In the genomic region with DNA sequence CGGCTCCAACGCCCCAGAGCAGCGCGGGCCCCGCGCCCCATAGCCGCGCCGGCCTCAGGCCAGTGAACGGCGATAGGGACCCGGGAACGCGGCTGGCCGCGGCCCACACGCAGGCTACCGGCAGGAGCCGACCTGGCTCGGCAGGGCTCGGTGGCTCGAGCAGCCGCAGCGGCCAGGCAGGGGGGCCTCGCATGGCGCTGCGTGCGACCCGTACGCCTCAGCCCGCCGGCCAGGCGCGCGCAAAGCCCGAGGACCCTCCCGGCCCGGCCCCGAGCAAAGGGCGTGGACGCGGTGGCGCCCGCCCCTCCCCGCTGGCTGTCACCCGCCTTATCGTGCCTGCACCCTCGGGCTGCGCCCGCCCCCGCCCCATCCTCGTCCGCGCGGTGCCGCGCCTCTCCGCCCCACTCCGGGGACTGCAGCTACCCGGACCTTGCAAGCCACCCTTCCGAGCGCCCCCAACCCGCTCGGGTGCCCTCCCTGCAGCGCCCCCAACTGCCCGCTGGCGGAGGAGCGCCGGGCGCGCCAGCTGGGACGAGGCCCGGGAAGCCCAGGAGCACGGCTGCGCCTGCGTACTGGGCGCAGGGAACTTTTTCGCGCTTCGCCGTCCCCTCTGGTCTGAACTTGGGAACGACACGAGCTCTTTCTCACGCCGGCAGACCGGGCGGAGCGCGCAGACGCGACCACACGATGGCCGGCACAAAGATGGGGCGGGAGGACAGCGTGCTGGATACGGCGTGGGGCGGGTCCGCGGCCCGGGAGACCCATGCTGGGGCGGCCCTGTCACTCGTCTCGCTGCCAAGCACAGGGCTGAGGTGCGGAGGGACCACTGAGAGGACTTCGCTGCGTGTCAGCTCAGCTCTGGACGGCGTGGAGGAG, we compare ENCODE assay signal across 1 cellular context.
TF ChIP-seq lines count a peak whose summit lies in the region.

ABCB10 (minus strand) TSS at position 248 of the 876 bp plus-strand sequence; CDS start at position 193, 55 bp downstream.

TF ChIP-seq in HepG2, 621 proteins besides CTCF, POLR2A, EP300 and RAD21 (continued from another document and continues in another):
- TF ChIP-seq ZBTB44 (CRISPR knock-in tag; IDR thresholded peaks at IDR 0.05) (no peak), THAP9 (CRISPR knock-in tag; IDR thresholded peaks at IDR 0.05; ENCODE audit: borderline replicate concordance) (0 out of 2 replicates have a peak, but pooled peaks have one; percentile 46), HNF4A (CRISPR knock-in tag; IDR thresholded peaks at IDR 0.05) (peak; percentile 48), FOXK2 (IDR thresholded peaks at IDR 0.05) (peak; percentile 51), JUNB (CRISPR knock-in tag; IDR thresholded peaks at IDR 0.05; ENCODE audit: borderline replicate concordance) (no peak; the same call in 1 of the 2 replicates), ATF5 (CRISPR knock-in tag; IDR thresholded peaks at IDR 0.05; ENCODE audit: low read depth) (no peak), ZNF205 (CRISPR knock-in tag; IDR thresholded peaks at IDR 0.05) (peak; percentile 67; the same call in 1 of the 2 replicates), EZH2 (conservative IDR thresholded peaks at IDR 0.05; ENCODE audit: low read depth, low read length) (no peak), ZMYM4 (CRISPR knock-in tag; IDR thresholded peaks at IDR 0.05) (peak; percentile 88), BHLHE40 (IDR thresholded peaks at IDR 0.05; ENCODE audit: low read length) (peak; percentile 46; the same call in 1 of the 2 replicates), ZSCAN20 (CRISPR knock-in tag; IDR thresholded peaks at IDR 0.05; ENCODE audit: borderline replicate concordance) (peak; percentile 90; the same call in 1 of the 2 replicates), AGO2 (optimal IDR thresholded peaks at IDR 0.05; ENCODE audit: low read depth, low read length) (no peak), HNRNPH1 (optimal IDR thresholded peaks at IDR 0.05; ENCODE audit: low read depth, low read length) (no peak), MTERF4 (CRISPR knock-in tag; IDR thresholded peaks at IDR 0.05) (peak; percentile 88; the same call in 1 of the 2 replicates), PHF5A (CRISPR knock-in tag; IDR thresholded peaks at IDR 0.05; ENCODE audit: low read depth, unreplicated experiment) (no peak), TSC22D2 (CRISPR knock-in tag; IDR thresholded peaks at IDR 0.05; ENCODE audit: borderline replicate concordance) (peak; percentile 84; the same call in 1 of the 2 replicates), ZNF563 (CRISPR knock-in tag; IDR thresholded peaks at IDR 0.05) (peak; percentile 67; the same call in 1 of the 2 replicates), ZNF431 (CRISPR knock-in tag; IDR thresholded peaks at IDR 0.05; ENCODE audit: borderline replicate concordance, low read depth) (peak; percentile 83), ATAD3A (CRISPR knock-in tag; IDR thresholded peaks at IDR 0.05) (no peak), ZNF747 (CRISPR knock-in tag; IDR thresholded peaks at IDR 0.05; ENCODE audit: borderline replicate concordance) (peak; percentile 87; the same call in 1 of the 2 replicates), HES4 (CRISPR knock-in tag; IDR thresholded peaks at IDR 0.05; ENCODE audit: borderline replicate concordance) (peak; percentile 82), NFAT5 (CRISPR knock-in tag; IDR thresholded peaks at IDR 0.05) (peak; percentile 76; the same call in 1 of the 2 replicates), SRY (CRISPR knock-in tag; IDR thresholded peaks at IDR 0.05) (peak; percentile 72), ZSCAN31 (CRISPR knock-in tag; IDR thresholded peaks at IDR 0.05; ENCODE audit: low read depth) (peak; percentile 85; the same call in 1 of the 2 replicates), ZNF589 (CRISPR knock-in tag; conservative IDR thresholded peaks at IDR 0.05) (peak; percentile 94), PHF20 (CRISPR knock-in tag; IDR thresholded peaks at IDR 0.05) (peak; percentile 68), ZNF607 (CRISPR knock-in tag; IDR thresholded peaks at IDR 0.05; ENCODE audit: borderline replicate concordance) (peak; percentile 85), ATF3 (CRISPR knock-in tag; IDR thresholded peaks at IDR 0.05) (no peak), NFKBIZ (CRISPR knock-in tag; IDR thresholded peaks at IDR 0.05) (no peak), SP140L (CRISPR knock-in tag; IDR thresholded peaks at IDR 0.05; ENCODE audit: borderline replicate concordance) (peak; percentile 67; the same call in 1 of the 2 replicates), RFX5 (IDR thresholded peaks at IDR 0.05; ENCODE audit: low read depth, low read length) (no peak), ATM (IDR thresholded peaks at IDR 0.05; ENCODE audit: borderline replicate concordance) (no peak), ATF7 (IDR thresholded peaks at IDR 0.05) (no peak), ATF7 (CRISPR knock-in tag; IDR thresholded peaks at IDR 0.05) (peak; percentile 65; the same call in 1 of the 2 replicates), ZNF761 (CRISPR knock-in tag; conservative IDR thresholded peaks at IDR 0.05) (peak; percentile 83; the same call in 1 of the 2 replicates), ZNF253 (CRISPR knock-in tag; IDR thresholded peaks at IDR 0.05; ENCODE audit: borderline replicate concordance) (no peak), FOXP1 (IDR thresholded peaks at IDR 0.05) (no peak), FOXP1 (CRISPR knock-in tag; IDR thresholded peaks at IDR 0.05) (peak; percentile 40; the same call in 1 of the 2 replicates)
- TF ChIP-seq, protein P1, sequence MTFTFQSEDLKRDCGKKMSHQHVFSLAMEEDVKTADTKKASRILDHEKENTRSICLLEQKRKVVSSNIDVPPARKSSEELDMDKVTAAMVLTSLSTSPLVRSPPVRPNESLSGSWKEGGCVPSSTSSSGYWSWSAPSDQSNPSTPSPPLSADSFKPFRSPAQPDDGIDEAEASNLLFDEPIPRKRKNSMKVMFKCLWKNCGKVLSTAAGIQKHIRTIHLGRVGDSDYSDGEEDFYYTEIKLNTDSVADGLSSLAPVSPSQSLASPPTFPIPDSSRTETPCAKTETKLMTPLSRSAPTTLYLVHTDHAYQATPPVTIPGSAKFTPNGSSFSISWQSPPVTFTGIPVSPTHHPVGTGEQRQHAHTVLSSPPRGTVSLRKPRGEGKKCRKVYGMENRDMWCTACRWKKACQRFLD (CRISPR knock-in tag; IDR thresholded peaks at IDR 0.05; ENCODE audit: borderline replicate concordance), result peak; percentile 35; the same call in 1 of the 2 replicates
- TF ChIP-seq, protein P2, sequence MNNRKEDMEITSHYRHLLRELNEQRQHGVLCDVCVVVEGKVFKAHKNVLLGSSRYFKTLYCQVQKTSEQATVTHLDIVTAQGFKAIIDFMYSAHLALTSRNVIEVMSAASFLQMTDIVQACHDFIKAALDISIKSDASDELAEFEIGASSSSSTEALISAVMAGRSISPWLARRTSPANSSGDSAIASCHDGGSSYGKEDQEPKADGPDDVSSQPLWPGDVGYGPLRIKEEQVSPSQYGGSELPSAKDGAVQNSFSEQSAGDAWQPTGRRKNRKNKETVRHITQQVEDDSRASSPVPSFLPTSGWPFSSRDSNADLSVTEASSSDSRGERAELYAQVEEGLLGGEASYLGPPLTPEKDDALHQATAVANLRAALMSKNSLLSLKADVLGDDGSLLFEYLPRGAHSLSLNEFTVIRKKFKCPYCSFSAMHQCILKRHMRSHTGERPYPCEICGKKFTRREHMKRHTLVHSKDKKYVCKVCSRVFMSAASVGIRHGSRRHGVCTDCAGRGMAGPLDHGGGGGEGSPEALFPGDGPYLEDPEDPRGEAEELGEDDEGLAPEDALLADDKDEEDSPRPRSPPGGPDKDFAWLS (CRISPR knock-in tag; IDR thresholded peaks at IDR 0.05; ENCODE audit: borderline replicate concordance), result 0 out of 2 replicates have a peak, but pooled peaks have one; percentile 77
- TF ChIP-seq, protein P3, sequence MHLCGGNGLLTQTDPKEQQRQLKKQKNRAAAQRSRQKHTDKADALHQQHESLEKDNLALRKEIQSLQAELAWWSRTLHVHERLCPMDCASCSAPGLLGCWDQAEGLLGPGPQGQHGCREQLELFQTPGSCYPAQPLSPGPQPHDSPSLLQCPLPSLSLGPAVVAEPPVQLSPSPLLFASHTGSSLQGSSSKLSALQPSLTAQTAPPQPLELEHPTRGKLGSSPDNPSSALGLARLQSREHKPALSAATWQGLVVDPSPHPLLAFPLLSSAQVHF (CRISPR knock-in tag; IDR thresholded peaks at IDR 0.05), result peak; percentile 74; the same call in 1 of the 2 replicates
